In the genomic region with DNA sequence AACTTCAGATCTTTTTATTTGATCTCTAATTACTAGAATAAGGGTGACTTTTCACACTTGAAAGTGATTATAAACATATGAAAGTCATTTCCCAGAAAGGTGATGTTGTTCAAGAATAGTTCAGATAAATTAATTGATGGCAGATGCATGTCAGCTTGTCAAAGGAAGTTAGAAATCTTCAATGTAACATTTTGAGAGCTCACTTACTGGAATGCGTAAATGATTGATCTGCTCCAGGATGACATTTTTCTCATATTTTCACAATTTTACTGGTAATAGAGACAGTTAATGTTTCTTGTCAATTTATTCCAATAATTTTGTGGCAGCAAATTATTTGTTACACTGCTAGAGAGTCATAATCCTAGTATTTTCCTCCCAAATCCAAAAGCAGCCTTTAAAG, we compare ENCODE assay signal across 33 cellular contexts.
"Had no signal": no experiment of that assay in that cellular context is flagged by ENCODE, and none has a peak within 500 bp of the region (broad histone marks: within the 10 kb centered on the region; RNA-seq: fewer than 3 reads in every experiment).

No MANE protein-coding gene starts in this region.

- H3K27me3 ChIP-seq: adrenal gland, ascending aorta, body of pancreas, brain microvascular endothelial cell, breast epithelium, cardiac muscle cell had no signal

- H3K9me3 ChIP-seq: adrenal gland, ascending aorta, body of pancreas, breast epithelium had no signal

- H3K27ac ChIP-seq: adrenal gland, ascending aorta, body of pancreas, brain microvascular endothelial cell, breast epithelium, cardiac muscle cell had no signal

- H3K4me3 ChIP-seq: adrenal gland, ascending aorta, body of pancreas, breast epithelium, cardiac muscle cell had no signal

- H3K4me1 ChIP-seq: adrenal gland, ascending aorta, body of pancreas, breast epithelium had no signal

- ATAC-seq: activated naive CD4-positive, alpha-beta T cell treated with anti-CD3 and anti-CD28 coated beads, Interleukin-2, amount 50 U/mL, for 72 hours; activated naive CD8-positive, alpha-beta T cell treated with anti-CD3 and anti-CD28 coated beads, Interleukin-2, amount 50 U/mL, for 24 hours; activated T-cell treated with anti-CD3 and anti-CD28 coated beads, Interleukin-2, amount 50 U/mL, for 4 hours; activated T-cell treated with anti-CD3 and anti-CD28 coated beads, Interleukin-2, amount 50 U/mL, for 72 hours; activated T-helper 17 cell treated with anti-CD3 and anti-CD28 coated beads, Interleukin-2, amount 50 U/mL, for 72 hours; body of pancreas had no signal

- H3K36me3 ChIP-seq: adrenal gland, ascending aorta, brain microvascular endothelial cell, breast epithelium, cardiac muscle cell had no signal

- DNase-seq: activated effector memory CD4-positive, alpha-beta T cell treated with anti-CD3 and anti-CD28 coated beads, Interleukin-2, amount 50 U/mL, for 16 hours; activated effector memory CD4-positive, alpha-beta T cell treated with Interleukin-2 at 50 U/mL for 16 hours; activated gamma-delta T cell; activated gamma-delta T cell treated with Interleukin-2 at 50 U/mL for 16 hours; activated naive CD4-positive, alpha-beta T cell; activated naive CD4-positive, alpha-beta T cell treated with anti-CD3 and anti-CD28 coated beads for 36 hours; activated naive CD4-positive, alpha-beta T cell treated with anti-CD3 and anti-CD28 coated beads, Interleukin-2, amount 10 ng/mL, durations not matched to agents 7 days and 5 days; activated naive CD4-positive, alpha-beta T cell treated with anti-CD3 and anti-CD28 coated beads, Interleukin-2, amount 50 U/mL, for 16 hours; activated naive CD4-positive, alpha-beta T cell treated with Interleukin-2 at 50 U/mL for 16 hours; activated naive CD8-positive, alpha-beta T cell treated with anti-CD3 and anti-CD28 coated beads for 36 hours; activated naive CD8-positive, alpha-beta T cell treated with anti-CD3 and anti-CD28 coated beads, Interleukin-2, amount 10 ng/mL, durations not matched to agents 7 days and 5 days; activated naive CD8-positive, alpha-beta T cell treated with anti-CD3 and anti-CD28 coated beads, Interleukin-2, amount 50 U/mL, for 24 hours; activated T-cell treated with anti-CD3 and anti-CD28 coated beads, Interleukin-2, amount 50 U/mL, for 24 hours; activated T-cell treated with anti-CD3 and anti-CD28 coated beads, Interleukin-2, amount 50 U/mL, for 4 hours; activated T-cell treated with anti-CD3 and anti-CD28 coated beads, Interleukin-2, amount 50 U/mL, for 48 hours; activated T-cell treated with anti-CD3 and anti-CD28 coated beads, Interleukin-2, amount 50 U/mL, for 72 hours; adrenal gland; amniotic stem cell; amygdala; anterior cingulate cortex; aorta; body of pancreas; brain microvascular endothelial cell; caudate nucleus; central memory CD4-positive, alpha-beta T cell; cerebellar nuclear complex had no signal

- FAIRE-seq: astrocyte, bronchial epithelial cell had no signal
